Comparison of ENCODE assay signal across 25 cellular contexts in the genomic region with DNA sequence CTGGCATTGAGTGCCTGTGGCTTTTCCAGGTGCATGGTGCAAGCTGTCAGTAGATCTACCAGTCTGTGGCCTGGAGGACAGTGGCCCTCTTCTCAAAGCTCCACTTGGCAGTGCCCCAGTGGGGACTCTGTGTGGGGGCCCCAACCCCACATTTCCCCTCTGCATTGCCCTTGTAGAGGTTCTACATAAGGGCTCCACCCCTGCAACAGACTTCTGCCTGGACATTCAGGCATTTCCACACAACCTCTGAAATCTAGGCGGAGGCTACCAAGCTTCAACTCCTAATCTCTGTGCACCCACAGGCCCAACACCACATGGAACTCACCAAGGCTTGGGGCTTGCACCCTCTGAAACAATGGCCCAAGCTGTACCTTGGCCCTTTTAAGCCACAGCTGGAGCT.
"Had no signal": no experiment of that assay in that cellular context is flagged by ENCODE, and none has a peak within 500 bp of the region (broad histone marks: within the 10 kb centered on the region; RNA-seq: fewer than 3 reads in every experiment).

No MANE protein-coding gene starts in this region.

- H3K27ac Mint-ChIP-seq: activated CD8-positive, alpha-beta memory T cell treated with anti-CD3 and anti-CD28 coated beads, Interleukin-2, amount 10 ng/mL, durations not matched to agents 7 days and 5 days; activated CD8-positive, alpha-beta T cell treated with anti-CD3 and anti-CD28 coated beads, Interleukin-2, amount 10 ng/mL, durations not matched to agents 7 days and 5 days; stimulated activated naive CD8-positive, alpha-beta T cell treated with anti-CD3 and anti-CD28 coated beads, Interleukin-15, Interleukin-2, amounts not matched to agents 100 ng/mL and 50 ng/mL, for 24 hours; WTC11 had no signal

- H3K4me1 ChIP-seq: left ventricle myocardium inferior, prostate gland had no signal

- H3K4me3 Mint-ChIP-seq: activated CD8-positive, alpha-beta memory T cell treated with anti-CD3 and anti-CD28 coated beads, Interleukin-2, amount 10 ng/mL, durations not matched to agents 7 days and 5 days; activated CD8-positive, alpha-beta T cell treated with anti-CD3 and anti-CD28 coated beads, Interleukin-2, amount 10 ng/mL, durations not matched to agents 7 days and 5 days; activated naive CD8-positive, alpha-beta T cell treated with anti-CD3 and anti-CD28 coated beads, Interleukin-2, amount 50 U/mL, for 24 hours; stimulated activated effector memory CD8-positive, alpha-beta T cell treated with anti-CD3 and anti-CD28 coated beads, Interleukin-12 subunit alpha, Interleukin-12 subunit beta, amount 100 ng/mL, for 72 hours; stimulated activated naive CD8-positive, alpha-beta T cell treated with anti-CD3 and anti-CD28 coated beads, Interleukin-15, Interleukin-2, amounts not matched to agents 100 ng/mL and 50 ng/mL, for 24 hours; WTC11 had no signal

- H3K27ac ChIP-seq: left ventricle myocardium inferior, ovary, prostate gland, thoracic aorta had no signal

- DNase-seq: activated CD4-positive, alpha-beta T cell treated with anti-CD3 and anti-CD28 coated beads for 1 hour; activated CD8-positive, alpha-beta memory T cell treated with anti-CD3 and anti-CD28 coated beads, Interleukin-2, amount 10 ng/mL, durations not matched to agents 7 days and 5 days; activated CD8-positive, alpha-beta T cell treated with anti-CD3 and anti-CD28 coated beads, Interleukin-2, amount 10 ng/mL, durations not matched to agents 7 days and 5 days; activated naive CD4-positive, alpha-beta T cell treated with Interleukin-2 at 50 U/mL for 16 hours; activated naive CD8-positive, alpha-beta T cell treated with anti-CD3 and anti-CD28 coated beads, Interleukin-2, amount 50 U/mL, for 24 hours; activated T-cell treated with anti-CD3 and anti-CD28 coated beads, Interleukin-2, amount 50 U/mL, for 48 hours; amygdala; caudate nucleus; dermis blood vessel endothelial cell; effector CD4-positive, alpha-beta T cell; islet precursor cell; left ventricle myocardium inferior; ovary; retina; stimulated activated CD4-positive, alpha-beta T cell treated with anti-CD3 and anti-CD28 coated beads, Interleukin-12 subunit alpha, Interleukin-12 subunit beta, amount 100 ng/mL, for 4 hours; stimulated activated CD4-positive, alpha-beta T cell treated with anti-CD3 and anti-CD28 coated beads, Interleukin-4, amount 100 ng/mL, for 24 hours; T-helper 2 cell; trophoblast cell had no signal

- H3K27me3 ChIP-seq: ovary had no signal

- H3K4me3 ChIP-seq: left ventricle myocardium inferior, ovary, prostate gland, skin epidermis, thoracic aorta had no signal

- H3K9me3 ChIP-seq: ovary, prostate gland had no signal

- H3K4me1 Mint-ChIP-seq: WTC11 had no signal

- ATAC-seq: activated CD8-positive, alpha-beta memory T cell treated with anti-CD3 and anti-CD28 coated beads, Interleukin-2, amount 10 ng/mL, durations not matched to agents 7 days and 5 days; activated CD8-positive, alpha-beta T cell treated with anti-CD3 and anti-CD28 coated beads, Interleukin-2, amount 10 ng/mL, durations not matched to agents 7 days and 5 days; activated naive CD8-positive, alpha-beta T cell treated with anti-CD3 and anti-CD28 coated beads, Interleukin-2, amount 50 U/mL, for 24 hours; sciatic nerve; stimulated activated effector memory CD8-positive, alpha-beta T cell treated with anti-CD3 and anti-CD28 coated beads, Interleukin-12 subunit alpha, Interleukin-12 subunit beta, amount 100 ng/mL, for 72 hours; WTC11 had no signal

- H3K27me3 Mint-ChIP-seq: activated CD8-positive, alpha-beta memory T cell treated with anti-CD3 and anti-CD28 coated beads, Interleukin-2, amount 10 ng/mL, durations not matched to agents 7 days and 5 days; activated naive CD8-positive, alpha-beta T cell treated with anti-CD3 and anti-CD28 coated beads, Interleukin-2, amount 50 U/mL, for 24 hours; stimulated activated naive CD8-positive, alpha-beta T cell treated with anti-CD3 and anti-CD28 coated beads, Interleukin-15, Interleukin-2, amounts not matched to agents 100 ng/mL and 50 ng/mL, for 24 hours had no signal

- H3K36me3 ChIP-seq: left ventricle myocardium inferior, ovary, prostate gland, thoracic aorta had no signal
